1 cellular context compared by ENCODE assay signal in genomic region chr20:49219091-49219923, GRCh38.
TF ChIP-seq lines count a peak whose summit lies in the region.

TSS of gene DDX27 (plus strand) at chr20:49219416. CDS start at chr20:49219449, 33 bp downstream.

TF ChIP-seq in GM12878, 131 proteins besides CTCF, POLR2A, EP300 and RAD21 (continued from another document and continues in another):
- no peak for TF ChIP-seq BCL3 (IDR thresholded peaks at IDR 0.05; ENCODE audit: borderline replicate concordance, insufficient read depth, low read depth, low read length, poor library complexity, severe bottlenecking)
- TF ChIP-seq SKIL (IDR thresholded peaks at IDR 0.05; ENCODE audit: low read depth, poor library complexity, severe bottlenecking) = peak; percentile 36
- TF ChIP-seq SPI1 (IDR thresholded peaks at IDR 0.05; ENCODE audit: borderline replicate concordance, insufficient read depth, low read depth, low read length) = peak; percentile 15; the same call in 1 of the 2 replicates
- no peak for TF ChIP-seq SREBF2 (IDR thresholded peaks at IDR 0.05; ENCODE audit: low read length)
- peak; percentile 46; the same call in 1 of the 2 replicates for TF ChIP-seq TAF1 (IDR thresholded peaks at IDR 0.05; ENCODE audit: borderline replicate concordance, low read depth, low read length)
- TF ChIP-seq SUZ12 (IDR thresholded peaks at IDR 0.05; ENCODE audit: unreplicated experiment) = no peak
- TF ChIP-seq E2F8 (IDR thresholded peaks at IDR 0.05; ENCODE audit: low read depth, partially characterized antibody) = peak; percentile 66
- TF ChIP-seq BCLAF1 (IDR thresholded peaks at IDR 0.05) = no peak
- TF ChIP-seq ZNF217 (IDR thresholded peaks at IDR 0.05) = no peak
- no peak for TF ChIP-seq KDM1A (IDR thresholded peaks at IDR 0.05; ENCODE audit: borderline replicate concordance)
- TF ChIP-seq IRF3 (IDR thresholded peaks at IDR 0.05) = peak; percentile 52
- no peak for TF ChIP-seq TBL1XR1 (IDR thresholded peaks at IDR 0.05; ENCODE audit: low read depth, low read length)
- TF ChIP-seq CREM (IDR thresholded peaks at IDR 0.05; ENCODE audit: low read depth) = peak; percentile 96
- TF ChIP-seq CHD2 (IDR thresholded peaks at IDR 0.05; ENCODE audit: borderline replicate concordance, low read depth, low read length) = no peak
- TF ChIP-seq FOS (IDR thresholded peaks at IDR 0.05; ENCODE audit: borderline replicate concordance, extremely low read depth, insufficient read length) = no peak
- TF ChIP-seq ZBTB40 (IDR thresholded peaks at IDR 0.05; ENCODE audit: borderline replicate concordance) = peak; percentile 92
- peak; percentile 70 for TF ChIP-seq NRF1 (conservative IDR thresholded peaks at IDR 0.05; ENCODE audit: low read depth, low read length)
- no peak for TF ChIP-seq ZNF274 (IDR thresholded peaks at IDR 0.05; ENCODE audit: insufficient read depth, insufficient read length)
- no peak for TF ChIP-seq FOXM1 (IDR thresholded peaks at IDR 0.05; ENCODE audit: low read depth, low read length)
- no peak for TF ChIP-seq HDAC6 (IDR thresholded peaks at IDR 0.05; ENCODE audit: unreplicated experiment)
- TF ChIP-seq SUPT20H (IDR thresholded peaks at IDR 0.05; ENCODE audit: borderline replicate concordance, control insufficient read depth, low read depth, low read length) = no peak
- peak; percentile 66 for TF ChIP-seq POLR2AphosphoS2 (IDR thresholded peaks at IDR 0.05; ENCODE audit: low read depth, low read length)
- peak; percentile 96 for TF ChIP-seq MXI1 (IDR thresholded peaks at IDR 0.05; ENCODE audit: low read depth, low read length)
- TF ChIP-seq IRF4 (IDR thresholded peaks at IDR 0.05; ENCODE audit: low read depth, low read length) = no peak
- TF ChIP-seq ZBED1 (IDR thresholded peaks at IDR 0.05; ENCODE audit: borderline replicate concordance) = no peak
- no peak for TF ChIP-seq JUND (IDR thresholded peaks at IDR 0.05; ENCODE audit: low read depth, low read length)
- no peak for TF ChIP-seq NR2C2 (IDR thresholded peaks at IDR 0.05; ENCODE audit: borderline replicate concordance, control insufficient read depth, insufficient read length, low read depth)
- no peak for TF ChIP-seq TCF12 (IDR thresholded peaks at IDR 0.05; ENCODE audit: low read depth, low read length)
- peak; percentile 57 for TF ChIP-seq MTA2 (IDR thresholded peaks at IDR 0.05; ENCODE audit: low read depth)
- peak; percentile 54; the same call in 1 of the 2 replicates for TF ChIP-seq PAX5 (IDR thresholded peaks at IDR 0.05; ENCODE audit: borderline replicate concordance, low read depth, low read length)
- TF ChIP-seq ZNF592 (IDR thresholded peaks at IDR 0.05) = 0 out of 2 replicates have a peak, but pooled peaks have one; percentile 48
- TF ChIP-seq CREB1 (IDR thresholded peaks at IDR 0.05; ENCODE audit: low read depth) = peak; percentile 97
- no peak; the same call in none of the 2 replicates for TF ChIP-seq ZNF384 (IDR thresholded peaks at IDR 0.05; ENCODE audit: borderline replicate concordance, low read depth, low read length)
- TF ChIP-seq PBX3 (IDR thresholded peaks at IDR 0.05; ENCODE audit: insufficient replicate concordance, low read depth, low read length) = no peak
- TF ChIP-seq NFYA (IDR thresholded peaks at IDR 0.05; ENCODE audit: borderline replicate concordance, low read depth, low read length) = no peak
- no peak for TF ChIP-seq RAD51 (IDR thresholded peaks at IDR 0.05)
- peak; percentile 35; the same call in 1 of the 2 replicates for TF ChIP-seq BACH1 (IDR thresholded peaks at IDR 0.05; ENCODE audit: borderline replicate concordance)
- TF ChIP-seq ZZZ3 (IDR thresholded peaks at IDR 0.05; ENCODE audit: control insufficient read depth, insufficient read length, low read depth) = no peak
- no peak for TF ChIP-seq BMI1 (IDR thresholded peaks at IDR 0.05; ENCODE audit: borderline replicate concordance)
- TF ChIP-seq ZNF207 (IDR thresholded peaks at IDR 0.05; ENCODE audit: borderline replicate concordance) = peak; percentile 85; the same call in 1 of the 2 replicates
- no peak for TF ChIP-seq ESRRA (IDR thresholded peaks at IDR 0.05; ENCODE audit: low read length)
- peak; percentile 84 for TF ChIP-seq FOXK2 (IDR thresholded peaks at IDR 0.05)
- no peak for TF ChIP-seq EGR1 (IDR thresholded peaks at IDR 0.05; ENCODE audit: borderline replicate concordance in 1 of 2, low read depth in 2 of 2, low read length in 2 of 2)
